Comparison of ENCODE assay signal across 10 cellular contexts in the genomic region with DNA sequence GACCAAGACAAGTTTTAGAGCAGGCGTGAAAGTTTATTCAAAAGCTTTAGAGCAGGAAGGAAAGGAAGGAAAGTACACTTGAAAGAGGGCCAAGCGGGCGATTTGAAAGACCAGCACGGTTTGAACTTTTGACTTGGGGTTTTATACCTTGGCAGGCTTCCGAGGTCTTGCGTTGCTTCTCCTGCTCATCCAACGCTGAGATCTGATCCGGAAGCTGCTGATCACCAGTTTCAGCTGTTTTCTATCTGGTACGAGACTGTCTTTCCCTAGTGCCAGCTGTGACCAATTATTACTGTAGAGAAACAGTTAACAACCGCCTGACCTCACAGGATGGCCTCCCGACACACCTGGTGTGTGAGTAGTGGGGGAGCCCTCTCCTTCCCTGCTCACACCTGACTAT. TPM values are rescaled to one million over a fixed set of nuclear protein-coding genes. Genes with fewer than 3 reads are reported as not detected.
DNase-seq lines count a peak whose midpoint lies in the region; ATAC-seq and TF ChIP-seq lines count a peak whose summit lies in the region.
"Had no signal": no experiment of that assay in that cellular context is flagged by ENCODE, and none has a peak within 500 bp of the region (broad histone marks: within the 10 kb centered on the region; RNA-seq: fewer than 3 reads in every experiment).

No MANE protein-coding gene starts in this region.

- dilution Hi-C loops in mammary epithelial cell (cut with HindIII; ENCODE audit: low sequenced_read_pairs): loop anchor here (25.0 kb wide), 1 partner anchor 226 kb away; no protein-coding TSS in a partner anchor

- no peak overlapping the region for H2BK15ac ChIP-seq in mesendoderm (replicated peaks; ENCODE audit: low read depth)

- no peak overlapping the region for H3K23ac ChIP-seq in mesendoderm (ENCODE audit: low read length)

- H3K9me3 Mint-ChIP-seq in MCF 10A (ENCODE audit: unreplicated experiment): no peaks in the 10 kb centered on the region

- WGBS in mammary epithelial cell (ENCODE audit: low coverage, missing lambda C conversion rate): 65% methylated on average over 8 of the region's 11 CpGs
- WGBS in mesendoderm (ENCODE audit: extremely low coverage, insufficient coverage, low lambda C conversion rate): no CpG with 5 or more reads among the region's 11 CpGs

- peak; percentile 80 for DNase-seq in MCF 10A (ENCODE audit: unreplicated experiment)
- DNase-seq in mammary epithelial cell: no peak
- DNase-seq in Panc1 (ENCODE audit: low read depth, low spot score): no peak
- peak; percentile 95 for DNase-seq in fibroblast of mammary gland (ENCODE audit: low read depth)
- no peak for DNase-seq in mesendoderm
- DNase-seq: activated T-cell treated with anti-CD3 and anti-CD28 coated beads for 4 hours had no signal

- H3K56ac ChIP-seq in mesendoderm (ENCODE audit: low read length): no peak overlapping the region

- H3K9ac ChIP-seq in mammary epithelial cell (ENCODE audit: insufficient read depth, low read length): no peak overlapping the region
- no peak overlapping the region for H3K9ac ChIP-seq in mesendoderm (ENCODE audit: low read length)

- no peak overlapping the region for H4K8ac ChIP-seq in mesendoderm (ENCODE audit: low read depth, low read length)

- no peaks in the 10 kb centered on the region for H3K9me3 ChIP-seq in mammary epithelial cell (replicated peaks; ENCODE audit: insufficient read depth, low read length)
- no peaks in the 10 kb centered on the region for H3K9me3 ChIP-seq in Panc1 (ENCODE audit: control insufficient read depth, insufficient read depth, low read depth, low read length)

- H3K36me3 Mint-ChIP-seq in MCF 10A (ENCODE audit: insufficient read depth, unreplicated experiment): no peaks in the 10 kb centered on the region

- H2BK5ac ChIP-seq in mesendoderm (ENCODE audit: low read length): no peak overlapping the region

- no peaks in the 10 kb centered on the region for H3K36me3 ChIP-seq in mammary epithelial cell (ENCODE audit: insufficient read depth, low read length)
- H3K36me3 ChIP-seq in Panc1 (ENCODE audit: control insufficient read depth, insufficient read depth, low read length): no peaks in the 10 kb centered on the region
- H3K36me3 ChIP-seq in mesendoderm (ENCODE audit: control insufficient read depth, insufficient read depth, low read length): no peaks in the 10 kb centered on the region

- H3K4me3 ChIP-seq in mammary epithelial cell (replicated peaks in 1 of 3; ENCODE audit: insufficient read depth in 1 of 3, low read depth in 2 of 3, low read length in 3 of 3) (no peak overlapping the region), Panc1 (ENCODE audit: low read depth in 2 of 2, low read length in 2 of 2) (peak overlapping the region in 1 of 2 experiments; percentile 52; a peak in 2 of 4 replicates), fibroblast of mammary gland (ENCODE audit: control insufficient read depth, low read depth, low read length) (no peak overlapping the region), mesendoderm (ENCODE audit: low read length) (no peak overlapping the region)

- H3K4me1 ChIP-seq in mammary epithelial cell (ENCODE audit: insufficient read depth, low read length) (peaks cover 15% of the 10 kb centered on the region), Panc1 (ENCODE audit: control insufficient read depth, insufficient read depth, low read length) (peaks cover 13% of the 10 kb centered on the region), mesendoderm (ENCODE audit: control insufficient read depth, low read depth, low read length) (no peaks in the 10 kb centered on the region)

- peaks cover 16% of the 10 kb centered on the region for H3K4me1 Mint-ChIP-seq in MCF 10A (ENCODE audit: insufficient read depth, unreplicated experiment)

- no peak overlapping the region for H3K4me3 Mint-ChIP-seq in MCF 10A (ENCODE audit: unreplicated experiment)

- in situ Hi-C loops in mammary epithelial cell (cut with MboI; ENCODE audit: low sequenced_read_pairs in 2 of 2): no loop called here
- in situ Hi-C loops in Panc1 (cut with HindIII; ENCODE audit: low pct_unique_long_range_greater_than_20kb, low sequenced_read_pairs): no loop called here

- H3K27me3 Mint-ChIP-seq in MCF 10A (ENCODE audit: insufficient read depth, unreplicated experiment): peaks cover 21% of the 10 kb centered on the region

- H3K79me2 ChIP-seq in mammary epithelial cell (ENCODE audit: insufficient read depth, low read length): no peaks in the 10 kb centered on the region
- no peaks in the 10 kb centered on the region for H3K79me2 ChIP-seq in mesendoderm (ENCODE audit: control insufficient read depth, insufficient read depth, low read length)

- no peak overlapping the region for H3K4me2 ChIP-seq in mammary epithelial cell (ENCODE audit: insufficient read depth, low read depth, low read length)
- no peak overlapping the region for H3K4me2 ChIP-seq in mesendoderm (ENCODE audit: low read length)

- no TSS peak for BruUV-seq in MCF 10A (replicated peaks; lab: Mats Ljungman, UMichigan)
- no TSS peak for BruUV-seq in mammary epithelial cell (replicated peaks; lab: Mats Ljungman, UMichigan)
- no TSS peak for BruUV-seq in Panc1 (replicated peaks; lab: Mats Ljungman, UMichigan)

- TF ChIP-seq CTCF in MCF 10A (IDR thresholded peaks at IDR 0.05; ENCODE audit: unreplicated experiment): no peak
- TF ChIP-seq CTCF in mammary epithelial cell (conservative IDR thresholded peaks at IDR 0.05 in 1 of 2, IDR thresholded peaks at IDR 0.05 in 1 of 2; ENCODE audit: extremely low read depth in 1 of 2, insufficient read depth in 1 of 2, low read depth in 1 of 2, low read length in 2 of 2): no peak
- TF ChIP-seq CTCF in Panc1 (IDR thresholded peaks at IDR 0.05): no peak
- no peak for TF ChIP-seq CTCF in fibroblast of mammary gland (conservative IDR thresholded peaks at IDR 0.05; ENCODE audit: control insufficient read depth, insufficient read depth, low read depth, low read length)

- H3K27ac ChIP-seq in mammary epithelial cell (ENCODE audit: insufficient read depth, low read depth, low read length): no peak overlapping the region
- H3K27ac ChIP-seq in Panc1 (ENCODE audit: low read length): no peak overlapping the region
- H3K27ac ChIP-seq in mesendoderm (ENCODE audit: low read depth, low read length): no peak overlapping the region
- H3K27ac ChIP-seq: epithelial cell of prostate had no signal

- no peak overlapping the region for H3K27ac Mint-ChIP-seq in MCF 10A (ENCODE audit: low read depth, unreplicated experiment)

- CTCF ChIA-PET in MCF 10A (lab: Yijun Ruan, JAX) (no interaction called here), mammary epithelial cell (lab: Charles Lee; ENCODE audit: low non-redundant PET) (no interaction called here), Panc1 (lab: Charles Lee) (interaction anchor here (0.7 kb wide), 1 partner anchor 214 kb away, joined by 3 read pairs; no protein-coding TSS in a partner anchor)

- H2AFZ ChIP-seq in mammary epithelial cell (ENCODE audit: low read depth, low read length): no peak overlapping the region

- H2BK120ac ChIP-seq in mesendoderm (ENCODE audit: low read depth, low read length): no peak overlapping the region

- H3K27me3 ChIP-seq in mammary epithelial cell (ENCODE audit: insufficient read depth, low read length) (peaks cover 11% of the 10 kb centered on the region), Panc1 (ENCODE audit: control insufficient read depth, insufficient read depth, low read length) (peaks cover 6% of the 10 kb centered on the region), mesendoderm (ENCODE audit: insufficient read depth, low read length, poor library complexity) (no peaks in the 10 kb centered on the region)

- peaks cover 3% of the 10 kb centered on the region for H4K20me1 ChIP-seq in mammary epithelial cell (ENCODE audit: insufficient read depth, low read length)

- POLR2A ChIA-PET in MCF 10A (lab: Yijun Ruan, JAX) (no interaction called here), Panc1 (lab: Charles Lee) (no interaction called here)

- H4K5ac ChIP-seq in mesendoderm (ENCODE audit: low read length): no peak overlapping the region

- no peaks in the 10 kb centered on the region for H3K79me1 ChIP-seq in mesendoderm (ENCODE audit: low read length)

- no peak overlapping the region for H3K4ac ChIP-seq in mesendoderm (ENCODE audit: low read depth, low read length)

- H2AK5ac ChIP-seq in mesendoderm (ENCODE audit: low read length): no peak overlapping the region

- H3K18ac ChIP-seq in mesendoderm (ENCODE audit: low read length): no peak overlapping the region

- 0 out of 2 replicates have a peak, but pooled peaks have one; percentile 33 for ATAC-seq in Panc1
- ATAC-seq in HG03439 (IDR thresholded peaks at IDR 0.05; ENCODE audit: unreplicated experiment): no peak
- ATAC-seq in HG03432 (IDR thresholded peaks at IDR 0.05; ENCODE audit: unreplicated experiment): no peak
- ATAC-seq in HG02610 (IDR thresholded peaks at IDR 0.05; ENCODE audit: unreplicated experiment): no peak

- intact Hi-C loops in MCF 10A (cut with micrococcal nuclease) (no loop called here), mammary epithelial cell (cut with micrococcal nuclease) (no loop called here), Panc1 (cut with micrococcal nuclease; ENCODE audit: unreplicated experiment) (no loop called here)

RNA-seq across cellular contexts. Expression of a gene that starts 20.6 kb away (rescaled TPM):
- total RNA-seq in MCF 10A (2022) (45.0 and 46.9 TPM in 2 replicates), mammary epithelial cell (10 to 100 TPM in 1 of 2 donors, 1 to 10 TPM in 1; 5.5 to 33.7 TPM), Panc1 (2021; ENCODE audit: unreplicated experiment) (38.7 TPM)
- polyA plus RNA-seq in mammary epithelial cell: 32.5 TPM
- 28.7 TPM for polyA minus RNA-seq in mammary epithelial cell
- 126 TPM for polyA plus RNA-seq in Panc1 (2012; ENCODE audit: insufficient read length)
- polyA plus RNA-seq in mesendoderm (2013, experiment 1 of 2): 177 TPM
- polyA plus RNA-seq in mesendoderm (2013, experiment 2 of 2): 171 TPM

RNA-seq across cellular contexts. Expression of a gene that starts 47.6 kb away (rescaled TPM):
- total RNA-seq in MCF 10A (2022): 53.0 and 96.4 TPM in 2 replicates
- 10 to 100 TPM; 38.6 to 47.2 TPM for total RNA-seq in mammary epithelial cell
- polyA plus RNA-seq in mammary epithelial cell: 9.0 TPM
- polyA minus RNA-seq in mammary epithelial cell: 8.8 TPM
- 17.1 TPM for total RNA-seq in Panc1 (2021; ENCODE audit: unreplicated experiment)
- 13.2 TPM for polyA plus RNA-seq in Panc1 (2012; ENCODE audit: insufficient read length)
- polyA plus RNA-seq in mesendoderm (2013, experiment 1 of 2): 0.73 TPM
- 0.70 TPM for polyA plus RNA-seq in mesendoderm (2013, experiment 2 of 2)

Comparison
In these comparisons a context has a peak if more than half of its experiments do, and no peak if none do; other contexts are left out.
1. DNase-seq: peak in MCF 10A (single experiment) and fibroblast of mammary gland (single experiment); none in mammary epithelial cell (single experiment), Panc1 (single experiment) and mesendoderm (single experiment).